ENCODE assay signal across 20 cellular contexts in the genomic region with DNA sequence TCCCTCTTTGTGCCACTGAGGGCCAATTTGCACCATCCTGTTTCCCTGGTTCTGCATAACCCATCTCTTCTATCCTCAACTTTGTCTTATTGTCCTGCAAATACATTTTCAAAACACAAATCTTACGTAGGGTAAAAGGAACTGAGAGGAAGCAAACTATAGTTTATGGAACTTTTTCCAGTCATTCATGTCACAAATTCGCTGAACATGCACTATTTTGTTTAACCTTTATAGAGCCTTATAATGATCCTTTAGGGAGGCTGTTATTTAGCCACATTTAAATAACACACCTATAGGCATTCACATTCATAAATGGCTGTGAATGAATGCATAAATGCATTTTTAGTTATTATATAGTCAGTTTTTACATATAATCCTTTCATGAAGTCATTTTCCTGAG.
"Had no signal": no experiment of that assay in that cellular context is flagged by ENCODE, and none has a peak within 500 bp of the region (broad histone marks: within the 10 kb centered on the region; RNA-seq: fewer than 3 reads in every experiment).

No MANE protein-coding gene starts in this region.

- H3K4me1 Mint-ChIP-seq: activated CD4-positive, alpha-beta T cell treated with anti-CD3 and anti-CD28 coated beads, Interleukin-2, amount 10 ng/mL, durations not matched to agents 7 days and 5 days had no signal

- H3K27ac ChIP-seq: adrenal gland, breast epithelium, VCaP had no signal

- H3K4me3 ChIP-seq: adrenal gland, breast epithelium had no signal

- H3K27me3 Mint-ChIP-seq: activated CD4-positive, alpha-beta memory T cell treated with anti-CD3 and anti-CD28 coated beads for 36 hours; activated CD4-positive, alpha-beta T cell treated with anti-CD3 and anti-CD28 coated beads, Interleukin-2, amount 10 ng/mL, durations not matched to agents 7 days and 5 days; activated naive CD8-positive, alpha-beta T cell treated with anti-CD3 and anti-CD28 coated beads, Interleukin-2, amount 10 ng/mL, durations not matched to agents 7 days and 5 days had no signal

- H3K9me3 ChIP-seq: adrenal gland, breast epithelium had no signal

- H3K4me3 Mint-ChIP-seq: activated CD4-positive, alpha-beta memory T cell treated with anti-CD3 and anti-CD28 coated beads for 36 hours; activated CD4-positive, alpha-beta T cell treated with anti-CD3 and anti-CD28 coated beads, Interleukin-2, amount 10 ng/mL, durations not matched to agents 7 days and 5 days; activated naive CD8-positive, alpha-beta T cell treated with anti-CD3 and anti-CD28 coated beads, Interleukin-2, amount 10 ng/mL, durations not matched to agents 7 days and 5 days had no signal

- H3K27me3 ChIP-seq: adrenal gland, breast epithelium had no signal

- H3K36me3 Mint-ChIP-seq: activated CD4-positive, alpha-beta memory T cell treated with anti-CD3 and anti-CD28 coated beads for 36 hours; activated naive CD8-positive, alpha-beta T cell treated with anti-CD3 and anti-CD28 coated beads, Interleukin-2, amount 10 ng/mL, durations not matched to agents 7 days and 5 days had no signal

- H3K36me3 ChIP-seq: adrenal gland, breast epithelium had no signal

- H3K4me1 ChIP-seq: adrenal gland, breast epithelium had no signal

- H3K9me3 Mint-ChIP-seq: activated CD4-positive, alpha-beta memory T cell treated with anti-CD3 and anti-CD28 coated beads for 36 hours; activated CD4-positive, alpha-beta T cell treated with anti-CD3 and anti-CD28 coated beads, Interleukin-2, amount 10 ng/mL, durations not matched to agents 7 days and 5 days had no signal

- DNase-seq: activated CD4-positive, alpha-beta memory T cell treated with anti-CD3 and anti-CD28 coated beads for 36 hours; activated CD4-positive, alpha-beta T cell treated with anti-CD3 and anti-CD28 coated beads, Interleukin-2, amount 10 ng/mL, durations not matched to agents 7 days and 5 days; activated CD4-positive, CD25-positive, alpha-beta regulatory T cell; activated naive CD4-positive, alpha-beta T cell treated with anti-CD3 and anti-CD28 coated beads, Interleukin-2, amount 50 U/mL, for 16 hours; activated naive CD8-positive, alpha-beta T cell treated with anti-CD3 and anti-CD28 coated beads, Interleukin-2, amount 10 ng/mL, durations not matched to agents 7 days and 5 days; adrenal gland; anterior cingulate cortex; caudate nucleus; Kasumi-1; KBM-7; NCI-H1105 treated with DMSO at 0.1 percent for 48 hours; NCI-H1436 treated with DMSO at 0.1 percent for 48 hours; NCI-H187 treated with DMSO at 0.1 percent for 48 hours; NCI-H2081 treated with DMSO at 0.1 percent for 48 hours; NCI-H446; NCI-H524; SHP77 treated with DMSO at 0.1 percent for 48 hours; T-helper 1 cell had no signal

- H3K27ac Mint-ChIP-seq: activated CD4-positive, alpha-beta memory T cell treated with anti-CD3 and anti-CD28 coated beads for 36 hours; activated CD4-positive, alpha-beta T cell treated with anti-CD3 and anti-CD28 coated beads, Interleukin-2, amount 10 ng/mL, durations not matched to agents 7 days and 5 days; activated naive CD8-positive, alpha-beta T cell treated with anti-CD3 and anti-CD28 coated beads, Interleukin-2, amount 10 ng/mL, durations not matched to agents 7 days and 5 days had no signal
